ENCODE assay signal across 8 cellular contexts in the genomic region with DNA sequence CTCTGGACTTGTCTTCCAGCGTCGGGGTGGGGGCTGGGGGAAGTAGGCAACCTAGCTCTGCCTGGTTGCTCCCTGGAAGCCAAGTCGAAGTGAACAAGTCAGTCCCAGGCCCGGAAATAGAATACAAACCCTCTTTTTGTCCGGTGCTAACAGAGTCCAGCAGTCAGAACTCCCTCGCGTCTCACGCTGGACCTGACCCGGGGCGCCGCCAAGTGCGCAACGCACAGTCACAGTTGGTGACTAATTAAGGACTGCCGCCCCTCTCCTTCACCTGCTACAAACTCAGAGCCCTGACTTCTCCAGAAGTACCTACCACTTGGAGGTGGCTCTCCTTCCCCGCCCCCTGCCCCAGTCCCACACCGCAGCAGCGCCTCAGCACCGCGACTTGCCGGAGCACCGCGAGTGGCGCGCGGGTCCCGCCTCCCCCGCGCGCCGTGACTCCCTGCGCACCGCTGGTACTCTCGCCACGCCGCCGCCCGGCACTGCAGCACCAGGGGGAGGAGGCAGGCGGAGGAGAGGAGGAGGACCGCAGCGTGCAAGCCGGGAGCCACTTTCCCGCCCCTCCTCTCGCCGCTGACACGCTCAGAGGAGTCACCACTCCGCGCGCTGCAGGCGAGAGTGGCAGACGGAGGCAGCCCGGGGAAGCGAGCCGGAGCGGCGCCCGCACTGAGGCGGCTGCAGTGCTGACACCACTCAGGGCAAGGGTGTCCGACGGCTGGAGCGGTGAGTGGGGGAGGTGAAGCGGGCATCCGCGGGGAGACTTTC. TPM values are rescaled to one million over a fixed set of nuclear protein-coding genes. Genes with fewer than 3 reads are reported as not detected.
DNase-seq lines count a peak whose midpoint lies in the region; ATAC-seq and TF ChIP-seq lines count a peak whose summit lies in the region.

A gene with protein sequence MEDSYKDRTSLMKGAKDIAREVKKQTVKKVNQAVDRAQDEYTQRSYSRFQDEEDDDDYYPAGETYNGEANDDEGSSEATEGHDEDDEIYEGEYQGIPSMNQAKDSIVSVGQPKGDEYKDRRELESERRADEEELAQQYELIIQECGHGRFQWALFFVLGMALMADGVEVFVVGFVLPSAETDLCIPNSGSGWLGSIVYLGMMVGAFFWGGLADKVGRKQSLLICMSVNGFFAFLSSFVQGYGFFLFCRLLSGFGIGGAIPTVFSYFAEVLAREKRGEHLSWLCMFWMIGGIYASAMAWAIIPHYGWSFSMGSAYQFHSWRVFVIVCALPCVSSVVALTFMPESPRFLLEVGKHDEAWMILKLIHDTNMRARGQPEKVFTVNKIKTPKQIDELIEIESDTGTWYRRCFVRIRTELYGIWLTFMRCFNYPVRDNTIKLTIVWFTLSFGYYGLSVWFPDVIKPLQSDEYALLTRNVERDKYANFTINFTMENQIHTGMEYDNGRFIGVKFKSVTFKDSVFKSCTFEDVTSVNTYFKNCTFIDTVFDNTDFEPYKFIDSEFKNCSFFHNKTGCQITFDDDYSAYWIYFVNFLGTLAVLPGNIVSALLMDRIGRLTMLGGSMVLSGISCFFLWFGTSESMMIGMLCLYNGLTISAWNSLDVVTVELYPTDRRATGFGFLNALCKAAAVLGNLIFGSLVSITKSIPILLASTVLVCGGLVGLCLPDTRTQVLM (plus strand): TSS at position 594 of the 765 bp plus-strand sequence. CDS start 48,368 bp downstream, outside the sequence.

- intact Hi-C loops in natural killer cell (cut with micrococcal nuclease) (no loop called here), PC-9 (cut with micrococcal nuclease; ENCODE audit: unreplicated experiment) (no loop called here)

- TF ChIP-seq CTCF in RWPE2 (IDR thresholded peaks at IDR 0.05; ENCODE audit: poor library complexity, severe bottlenecking) (no peak), chondrocyte (IDR thresholded peaks at IDR 0.05) (no peak), natural killer cell (IDR thresholded peaks at IDR 0.05) (no peak), PC-9 (conservative IDR thresholded peaks at IDR 0.05) (no peak)

- peak within 1 kb of the TSS; percentile 68 for H3K4me3 Mint-ChIP-seq in chondrocyte (ENCODE audit: unreplicated experiment)
- H3K4me3 Mint-ChIP-seq in natural killer cell = peak within 1 kb of the TSS; percentile 69

- ATAC-seq in RWPE2 (ENCODE audit: low read depth) (peak; percentile 53), natural killer cell (peak in 2 of 3 donors; percentile 38 to 42)

- H3K4me1 ChIP-seq in RWPE2 (ENCODE audit: insufficient read depth, poor library complexity, severe bottlenecking) (no peaks in the 10 kb centered on the region), PC-9 (replicated peaks; ENCODE audit: insufficient read depth) (no peaks in the 10 kb centered on the region)

- H3K27me3 Mint-ChIP-seq in chondrocyte (ENCODE audit: low read depth) (peaks cover 81% of the 10 kb centered on the region), natural killer cell (ENCODE audit: low read depth in 2 of 2) (peaks cover 77 to 85% of the 10 kb centered on the region in 2 donors)

- H2AFZ ChIP-seq in PC-9 = no peak within 1 kb of the TSS

- DNase-seq in NCI-H146 (lab: John Stamatoyannopoulos, UW) = peak; percentile 21
- DNase-seq in NCI-H146 treated with DMSO at 0.1 percent for 48 hours (lab: John Stamatoyannopoulos, UW; ENCODE audit: unreplicated experiment) = no peak
- DNase-seq in RWPE2 (ENCODE audit: low spot score) = no peak
- peak; percentile 87 for DNase-seq in chondrocyte (ENCODE audit: low spot score)
- DNase-seq in natural killer cell = no peak
- DNase-seq in LoVo (ENCODE audit: low spot score) = no peak
- no peak for DNase-seq in NCI-H446 treated with DMSO at 0.1 percent for 48 hours (lab: John Stamatoyannopoulos, UW)
- no peak for DNase-seq in PC-9

- H3K4me3 ChIP-seq in RWPE2 (ENCODE audit: severe bottlenecking) (no peak within 1 kb of the TSS), PC-9 (no peak within 1 kb of the TSS)

- H4K20me1 ChIP-seq in PC-9 (ENCODE audit: insufficient read depth) = no peaks in the 10 kb centered on the region

- peaks cover 24% of the 10 kb centered on the region for H3K4me1 Mint-ChIP-seq in chondrocyte (ENCODE audit: low read depth)
- H3K4me1 Mint-ChIP-seq in natural killer cell = peaks cover 7 to 27% of the 10 kb centered on the region in 2 donors

- H3K9me2 ChIP-seq in PC-9 (ENCODE audit: insufficient read depth) = no peaks in the 10 kb centered on the region

- H3K36me3 Mint-ChIP-seq in chondrocyte (ENCODE audit: low read depth) (peaks cover 2% of the 10 kb centered on the region), natural killer cell (no peaks in the 10 kb centered on the region)

- peaks cover 90% of the 10 kb centered on the region for H3K27me3 ChIP-seq in RWPE2 (ENCODE audit: insufficient read depth, poor library complexity, severe bottlenecking)
- H3K27me3 ChIP-seq in PC-9 (ENCODE audit: insufficient read depth, low read depth) = peaks cover 7% of the 10 kb centered on the region; the same call in 1 of the 2 replicates

- no peak within 1 kb of the TSS for H3K4me2 ChIP-seq in PC-9

- H3K36me3 ChIP-seq in RWPE2 (ENCODE audit: low read depth) = no peaks in the 10 kb centered on the region
- no peaks in the 10 kb centered on the region for H3K36me3 ChIP-seq in PC-9 (ENCODE audit: low read depth)

- H3K27ac Mint-ChIP-seq in chondrocyte (ENCODE audit: unreplicated experiment) (no peak within 1 kb of the TSS), natural killer cell (no peak within 1 kb of the TSS)

- POLR2A ChIA-PET in PC-9 (lab: Charles Lee; ENCODE audit: unreplicated experiment) = no interaction called here

- CTCF ChIA-PET in PC-9 (lab: Charles Lee) = no interaction called here

- no peak within 1 kb of the TSS for H3K27ac ChIP-seq in RWPE2 (ENCODE audit: poor library complexity, severe bottlenecking)
- no peak within 1 kb of the TSS for H3K27ac ChIP-seq in PC-9

- H3F3A ChIP-seq in PC-9 (ENCODE audit: insufficient read depth, low read depth) = no peaks in the 10 kb centered on the region

- no peaks in the 10 kb centered on the region for H3K9me3 Mint-ChIP-seq in chondrocyte (ENCODE audit: low read depth)
- H3K9me3 Mint-ChIP-seq in natural killer cell = no peaks in the 10 kb centered on the region

- no peaks in the 10 kb centered on the region for H3K79me2 ChIP-seq in PC-9 (ENCODE audit: low read depth)

- BruUV-seq in PC-9 (replicated peaks; lab: Mats Ljungman, UMichigan) = no TSS peak

- no peaks in the 10 kb centered on the region for H3K9me3 ChIP-seq in RWPE2 (ENCODE audit: severe bottlenecking)
- H3K9me3 ChIP-seq in PC-9 (ENCODE audit: insufficient read depth, low read depth) = no peaks in the 10 kb centered on the region

RNA-seq across cellular contexts. Expression of the gene that starts here (rescaled TPM):
- total RNA-seq in chondrocyte = 0.02 TPM in 1 of 3 replicates, not detected in the others
- not detected for total RNA-seq in natural killer cell
- total RNA-seq in PC-9 (2021) = not detected in 2 replicates

Comparison
In these comparisons a context has a peak if more than half of its experiments do, and no peak if none do; other contexts are left out.
1. Peak in DNase-seq in chondrocyte; RNA of the gene not detected or under 1 TPM.
2. Peak in ATAC-seq in natural killer cell; RNA of the gene not detected or under 1 TPM.